Comparison of ENCODE assay signal across 2 cellular contexts in genomic region chr19:34380639-34381241, GRCh38.
TF ChIP-seq lines count a peak whose summit lies in the region.

No MANE protein-coding gene starts in this region.

TF ChIP-seq in HEK293, 187 proteins besides CTCF, POLR2A, EP300 and RAD21:
- TF ChIP-seq EGR2 (tag by site-specific recombination; IDR thresholded peaks at IDR 0.05; ENCODE audit: low read depth) (peak; percentile 93), ZNF280C (tag by site-specific recombination; IDR thresholded peaks at IDR 0.05) (no peak), ZFHX2 (tag by site-specific recombination; conservative IDR thresholded peaks at IDR 0.05) (peak; percentile 76)

TF ChIP-seq in K562, 482 proteins besides CTCF, POLR2A, EP300 and RAD21:
- TF ChIP-seq RBFOX2 (IDR thresholded peaks at IDR 0.05; ENCODE audit: low read depth, low read length) (0 out of 2 replicates have a peak, but pooled peaks have one; percentile 35), NCOA6 (IDR thresholded peaks at IDR 0.05) (no peak)
